ENCODE assay signal across 21 cellular contexts in genomic region chr1:2781627-2782026, GRCh38. TPM values are rescaled to one million over a fixed set of nuclear protein-coding genes. Genes with fewer than 3 reads are reported as not detected.
DNase-seq lines count a peak whose midpoint lies in the region; ATAC-seq, FAIRE-seq and TF ChIP-seq lines count a peak whose summit lies in the region.
"Had no signal": no experiment of that assay in that cellular context is flagged by ENCODE, and none has a peak within 500 bp of the region (broad histone marks: within the 10 kb centered on the region; RNA-seq: fewer than 3 reads in every experiment).

No MANE protein-coding gene starts in this region.

- TF ChIP-seq CTCF in HEK293 (tag by site-specific recombination; IDR thresholded peaks at IDR 0.05) (no peak), K562 (IDR thresholded peaks at IDR 0.05 in 2 of 3, conservative IDR thresholded peaks at IDR 0.05 in 1 of 3; ENCODE audit: insufficient read depth in 2 of 3, low read depth in 1 of 3, low read length in 3 of 3) (no peak)

- FAIRE-seq in GM12891 (lab: Jason Lieb, UNC) (peak; percentile 13), K562 (lab: Jason Lieb, UNC) (peak; percentile 54)
- FAIRE-seq: A549, D721Med, G401.6, GM12892, GM18507 had no signal

- no peaks in the 10 kb centered on the region for H3K9me1 ChIP-seq in K562 (ENCODE audit: control insufficient read depth, insufficient read depth, low read length)

- H4K20me1 ChIP-seq in K562 (replicated peaks; ENCODE audit: control insufficient read depth, insufficient read depth, low read length): no peaks in the 10 kb centered on the region

- in situ Hi-C loops in K562 (cut with MboI): loop anchor here (10.0 kb wide), 2 partner anchors 97 to 127 kb away; no protein-coding TSS in a partner anchor

- no TSS peak for BruUV-seq in K562 (replicated peaks; lab: Mats Ljungman, UMichigan)

- H3K36me3 ChIP-seq in HEK293 (ENCODE audit: control insufficient read depth in 2 of 2, insufficient read depth in 1 of 2, low read length in 2 of 2) (no peaks in the 10 kb centered on the region), K562 (ENCODE audit: control insufficient read depth, insufficient read depth, low read length) (no peaks in the 10 kb centered on the region)
- H3K36me3 ChIP-seq: BLaER1 treated with 17β-estradiol and CSF1 and Interleukin-3, amounts not matched to agents 10 nM and 100 nM had no signal

- POLR2A ChIA-PET in HEK293 (lab: Yijun Ruan, JAX) (no interaction called here), K562 (lab: Yijun Ruan, JAX) (no interaction called here)

- H3K4me3 ChIP-seq in HEK293 (ENCODE audit: low read depth, low read length) (no peak overlapping the region), K562 (no peak overlapping the region)
- H3K4me3 ChIP-seq: A549; BLaER1 treated with 17β-estradiol and CSF1 and Interleukin-3, amounts not matched to agents 10 nM and 100 nM had no signal

- CTCF ChIA-PET in HEK293 (lab: Yijun Ruan, JAX) (no interaction called here), K562 (lab: Yijun Ruan, JAX; ENCODE audit: low intra/inter-chr PET ratio) (interaction anchor here (0.6 kb wide), 1 partner anchor 227 kb away, joined by 3 read pairs; no protein-coding TSS in a partner anchor)

- H3K9ac ChIP-seq in K562 (ENCODE audit: insufficient read depth in 1 of 2, low read depth in 2 of 2, low read length in 2 of 2): no peak overlapping the region
- H3K9ac ChIP-seq: BLaER1 treated with 17β-estradiol and CSF1 and Interleukin-3, amounts not matched to agents 10 nM and 100 nM had no signal

- no peak for TF ChIP-seq EP300 in K562 (IDR thresholded peaks at IDR 0.05; ENCODE audit: low read length)

- ATAC-seq in K562: no peak
- ATAC-seq: A549; CD8-positive, alpha-beta T cell had no signal

- DNase-seq in GM12891 (ENCODE audit: insufficient read length, low spot score): no peak
- no peak for DNase-seq in K562 (ENCODE audit: extremely low read depth in 1 of 4, low spot score in 3 of 4)
- DNase-seq in HuH-7.5 (ENCODE audit: low spot score): no peak
- no peak for DNase-seq in activated effector memory CD4-positive, alpha-beta T cell treated with anti-CD3 and anti-CD28 coated beads, Interleukin-2, amount 50 U/mL, for 16 hours
- DNase-seq: AML-193; Caco-2; Calu3; CD4-positive, alpha-beta T cell; CD8-positive, alpha-beta T cell; DMS79 treated with DMSO at 0.1 percent for 48 hours; GF-D8 had no signal

- H2AFZ ChIP-seq in K562 (ENCODE audit: low read depth, low read length): no peak overlapping the region

- intact Hi-C loops in K562 (cut with micrococcal nuclease): no loop called here

- TF ChIP-seq POLR2A in GM12891 (IDR thresholded peaks at IDR 0.05; ENCODE audit: low read depth, low read length) (no peak), K562 (conservative IDR thresholded peaks at IDR 0.05) (no peak)

- H3K4me2 ChIP-seq in K562 (ENCODE audit: insufficient read depth, low read length): no peak overlapping the region
- H3K4me2 ChIP-seq: A549; BLaER1 treated with 17β-estradiol and CSF1 and Interleukin-3, amounts not matched to agents 10 nM and 100 nM had no signal

- no peaks in the 10 kb centered on the region for H3K27me3 ChIP-seq in K562 (ENCODE audit: control insufficient read depth in 2 of 2, insufficient read depth in 2 of 2, low read length in 2 of 2)

- 0% methylated on average over 2 of the region's 2 CpGs for WGBS in K562 (ENCODE audit: insufficient coverage, low coverage, missing lambda C conversion rate)

- no peaks in the 10 kb centered on the region for H3K4me1 ChIP-seq in HEK293 (ENCODE audit: control insufficient read depth, insufficient read depth, low read length)
- H3K4me1 ChIP-seq in K562 (replicated peaks in 1 of 2; ENCODE audit: control insufficient read depth in 2 of 2, insufficient read depth in 2 of 2, low read length in 2 of 2): no peaks in the 10 kb centered on the region
- H3K4me1 ChIP-seq: A549, Caco-2 had no signal

- H3K27ac ChIP-seq in HEK293 (ENCODE audit: extremely low read depth, low read depth, low read length) (no peak overlapping the region), K562 (ENCODE audit: extremely low read depth, low read depth, low read length) (no peak overlapping the region)
- H3K27ac ChIP-seq: 22Rv1; A549; BLaER1 treated with 17β-estradiol and CSF1 and Interleukin-3, amounts not matched to agents 10 nM and 100 nM; C4-2B had no signal

- no peaks in the 10 kb centered on the region; the same call in 1 of the 2 replicates for H3K9me3 ChIP-seq in HEK293 (ENCODE audit: control insufficient read depth, insufficient read depth, low read depth, low read length)
- H3K9me3 ChIP-seq in K562 (replicated peaks; ENCODE audit: control insufficient read depth, insufficient read depth, low read depth, low read length): no peaks in the 10 kb centered on the region
- H3K9me3 ChIP-seq: A549 had no signal

- no peak for TF ChIP-seq RAD21 in K562 (CRISPR knock-in tag; conservative IDR thresholded peaks at IDR 0.05 in 1 of 2, IDR thresholded peaks at IDR 0.05 in 1 of 2)

- no peaks in the 10 kb centered on the region for H3K79me2 ChIP-seq in K562 (ENCODE audit: control insufficient read depth, insufficient read depth, low read length)

TF ChIP-seq in GM12891, 5 proteins besides CTCF, POLR2A, EP300 and RAD21:
- TF ChIP-seq SPI1 (IDR thresholded peaks at IDR 0.05; ENCODE audit: low read depth, low read length) (no peak), POU2F2 (IDR thresholded peaks at IDR 0.05; ENCODE audit: low read depth, low read length) (no peak)

TF ChIP-seq in HEK293, 187 proteins besides CTCF, POLR2A, EP300 and RAD21:
- TF ChIP-seq ZNF140 (tag by site-specific recombination; IDR thresholded peaks at IDR 0.05) (no peak), SETDB1 (IDR thresholded peaks at IDR 0.05; ENCODE audit: insufficient read length, low read length) (peak; percentile 65)

TF ChIP-seq in K562, 482 proteins besides CTCF, POLR2A, EP300 and RAD21:
- TF ChIP-seq ZNF324 (CRISPR knock-in tag; IDR thresholded peaks at IDR 0.05) (peak; percentile 92), NR1H2 (CRISPR knock-in tag; IDR thresholded peaks at IDR 0.05) (no peak), NR2F6 (CRISPR knock-in tag; IDR thresholded peaks at IDR 0.05) (no peak), CREB5 (CRISPR knock-in tag; IDR thresholded peaks at IDR 0.05) (no peak), E4F1 (CRISPR knock-in tag; IDR thresholded peaks at IDR 0.05; ENCODE audit: borderline replicate concordance) (no peak)

RNA-seq across cellular contexts. Expression of gene TTC34, which starts 19.9 kb away (rescaled TPM):
- polyA plus RNA-seq in GM12891 (2012; ENCODE audit: low read depth, missing spikeins): 0.23 TPM
- 0.42 and 1.5 TPM in 2 replicates for total RNA-seq in K562 (2011; cell fraction: chromatin; rRNA removed; ENCODE audit: low replicate concordance)
- total RNA-seq in K562 (2011; cell fraction: nucleolus; rRNA removed): 1.8 and 2.0 TPM in 2 replicates
- total RNA-seq in K562 (2011; cell fraction: nucleoplasm; rRNA removed): 1.3 and 1.5 TPM in 2 replicates
- total RNA-seq in K562 (2014; rRNA removed) (0.05 and 0.08 TPM in 2 replicates), K562 (2014; rRNA removed; fragmentation: Illumina TruSeq; extraction: Trizol) (0.03 and 0.04 TPM in 2 replicates), K562 (2015; rRNA removed; fragmentation: Illumina TruSeq; extraction: Trizol) (0.07 and 0.08 TPM in 2 replicates), K562 (2021) (0.31 and 0.38 TPM in 2 replicates)
- polyA plus RNA-seq in K562 (2011; rRNA removed) (0.04 and 0.08 TPM in 2 replicates), K562 (2014; fragmentation: Illumina TruSeq; extraction: Trizol) (0.03 TPM in 2 replicates), K562 (2014; fragmentation: Nextera tagmentation; extraction: Ambion mirVana) (not detected), K562 (2014; rRNA removed) (0.09 and 0.28 TPM in 2 replicates)
- not detected in 2 replicates for polyA plus RNA-seq in K562 (2011; cell fraction: cytosol; rRNA removed)
- polyA plus RNA-seq in K562 (2011; cell fraction: nucleus; rRNA removed): 0.69 and 0.88 TPM in 2 replicates
- 0.08 and 0.24 TPM in 2 replicates for polyA plus RNA-seq in K562 (2012)
- polyA minus RNA-seq in K562 (2011; rRNA and poly(A)+ RNA removed): 0.14 and 0.18 TPM in 2 replicates
- polyA minus RNA-seq in K562 (2011; cell fraction: cytosol; rRNA and poly(A)+ RNA removed): 0.19 TPM in 1 of 2 replicates, not detected in the other
- 1.3 and 1.9 TPM in 2 replicates for polyA minus RNA-seq in K562 (2011; cell fraction: nucleus; rRNA and poly(A)+ RNA removed)
- total RNA-seq: A172 had no signal
